2 cellular contexts compared by ENCODE assay signal in the genomic region with DNA sequence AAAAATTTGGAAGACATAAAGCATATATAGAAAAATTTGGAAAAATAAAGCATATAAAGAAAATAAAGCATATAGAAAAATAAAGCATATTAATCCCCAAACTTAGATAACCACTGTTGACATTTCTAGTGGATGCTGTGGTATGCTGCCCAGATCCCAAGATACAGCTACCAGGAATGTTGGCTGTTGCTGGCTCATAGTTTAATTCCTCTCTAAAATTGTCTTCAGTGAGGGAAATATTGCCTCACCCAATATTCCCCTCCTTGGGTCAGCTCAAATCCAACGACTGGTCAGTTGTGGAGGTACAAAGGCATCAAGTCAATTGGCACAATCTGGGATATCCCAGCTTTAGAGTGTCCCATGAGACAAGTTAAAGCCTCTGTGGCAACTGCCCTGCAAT.
TF ChIP-seq lines count a peak whose summit lies in the region.

No MANE protein-coding gene starts in this region.

TF ChIP-seq in GM23338, 12 proteins besides CTCF, POLR2A, EP300 and RAD21 (continues in another document):
- TF ChIP-seq ZNF331 (CRISPR knock-in tag; IDR thresholded peaks at IDR 0.05; ENCODE audit: low read depth) = no peak
- TF ChIP-seq CREB1 (CRISPR knock-in tag; IDR thresholded peaks at IDR 0.05; ENCODE audit: low read depth) = no peak
- TF ChIP-seq STAT1 (IDR thresholded peaks at IDR 0.05; ENCODE audit: unreplicated experiment) = no peak
- TF ChIP-seq, protein P1, sequence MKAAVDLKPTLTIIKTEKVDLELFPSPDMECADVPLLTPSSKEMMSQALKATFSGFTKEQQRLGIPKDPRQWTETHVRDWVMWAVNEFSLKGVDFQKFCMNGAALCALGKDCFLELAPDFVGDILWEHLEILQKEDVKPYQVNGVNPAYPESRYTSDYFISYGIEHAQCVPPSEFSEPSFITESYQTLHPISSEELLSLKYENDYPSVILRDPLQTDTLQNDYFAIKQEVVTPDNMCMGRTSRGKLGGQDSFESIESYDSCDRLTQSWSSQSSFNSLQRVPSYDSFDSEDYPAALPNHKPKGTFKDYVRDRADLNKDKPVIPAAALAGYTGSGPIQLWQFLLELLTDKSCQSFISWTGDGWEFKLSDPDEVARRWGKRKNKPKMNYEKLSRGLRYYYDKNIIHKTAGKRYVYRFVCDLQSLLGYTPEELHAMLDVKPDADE (IDR thresholded peaks at IDR 0.05) = no peak
- TF ChIP-seq JUNB (IDR thresholded peaks at IDR 0.05; ENCODE audit: unreplicated experiment) = no peak
- no peak for TF ChIP-seq NANOG (IDR thresholded peaks at IDR 0.05; ENCODE audit: borderline replicate concordance)
- TF ChIP-seq ZNF114 (CRISPR knock-in tag; IDR thresholded peaks at IDR 0.05) = no peak
- TF ChIP-seq POLR2AphosphoS5 (IDR thresholded peaks at IDR 0.05; ENCODE audit: low read depth) = no peak
- TF ChIP-seq EZH2phosphoT487 (IDR thresholded peaks at IDR 0.05; ENCODE audit: unreplicated experiment) = no peak
- TF ChIP-seq, protein P2, sequence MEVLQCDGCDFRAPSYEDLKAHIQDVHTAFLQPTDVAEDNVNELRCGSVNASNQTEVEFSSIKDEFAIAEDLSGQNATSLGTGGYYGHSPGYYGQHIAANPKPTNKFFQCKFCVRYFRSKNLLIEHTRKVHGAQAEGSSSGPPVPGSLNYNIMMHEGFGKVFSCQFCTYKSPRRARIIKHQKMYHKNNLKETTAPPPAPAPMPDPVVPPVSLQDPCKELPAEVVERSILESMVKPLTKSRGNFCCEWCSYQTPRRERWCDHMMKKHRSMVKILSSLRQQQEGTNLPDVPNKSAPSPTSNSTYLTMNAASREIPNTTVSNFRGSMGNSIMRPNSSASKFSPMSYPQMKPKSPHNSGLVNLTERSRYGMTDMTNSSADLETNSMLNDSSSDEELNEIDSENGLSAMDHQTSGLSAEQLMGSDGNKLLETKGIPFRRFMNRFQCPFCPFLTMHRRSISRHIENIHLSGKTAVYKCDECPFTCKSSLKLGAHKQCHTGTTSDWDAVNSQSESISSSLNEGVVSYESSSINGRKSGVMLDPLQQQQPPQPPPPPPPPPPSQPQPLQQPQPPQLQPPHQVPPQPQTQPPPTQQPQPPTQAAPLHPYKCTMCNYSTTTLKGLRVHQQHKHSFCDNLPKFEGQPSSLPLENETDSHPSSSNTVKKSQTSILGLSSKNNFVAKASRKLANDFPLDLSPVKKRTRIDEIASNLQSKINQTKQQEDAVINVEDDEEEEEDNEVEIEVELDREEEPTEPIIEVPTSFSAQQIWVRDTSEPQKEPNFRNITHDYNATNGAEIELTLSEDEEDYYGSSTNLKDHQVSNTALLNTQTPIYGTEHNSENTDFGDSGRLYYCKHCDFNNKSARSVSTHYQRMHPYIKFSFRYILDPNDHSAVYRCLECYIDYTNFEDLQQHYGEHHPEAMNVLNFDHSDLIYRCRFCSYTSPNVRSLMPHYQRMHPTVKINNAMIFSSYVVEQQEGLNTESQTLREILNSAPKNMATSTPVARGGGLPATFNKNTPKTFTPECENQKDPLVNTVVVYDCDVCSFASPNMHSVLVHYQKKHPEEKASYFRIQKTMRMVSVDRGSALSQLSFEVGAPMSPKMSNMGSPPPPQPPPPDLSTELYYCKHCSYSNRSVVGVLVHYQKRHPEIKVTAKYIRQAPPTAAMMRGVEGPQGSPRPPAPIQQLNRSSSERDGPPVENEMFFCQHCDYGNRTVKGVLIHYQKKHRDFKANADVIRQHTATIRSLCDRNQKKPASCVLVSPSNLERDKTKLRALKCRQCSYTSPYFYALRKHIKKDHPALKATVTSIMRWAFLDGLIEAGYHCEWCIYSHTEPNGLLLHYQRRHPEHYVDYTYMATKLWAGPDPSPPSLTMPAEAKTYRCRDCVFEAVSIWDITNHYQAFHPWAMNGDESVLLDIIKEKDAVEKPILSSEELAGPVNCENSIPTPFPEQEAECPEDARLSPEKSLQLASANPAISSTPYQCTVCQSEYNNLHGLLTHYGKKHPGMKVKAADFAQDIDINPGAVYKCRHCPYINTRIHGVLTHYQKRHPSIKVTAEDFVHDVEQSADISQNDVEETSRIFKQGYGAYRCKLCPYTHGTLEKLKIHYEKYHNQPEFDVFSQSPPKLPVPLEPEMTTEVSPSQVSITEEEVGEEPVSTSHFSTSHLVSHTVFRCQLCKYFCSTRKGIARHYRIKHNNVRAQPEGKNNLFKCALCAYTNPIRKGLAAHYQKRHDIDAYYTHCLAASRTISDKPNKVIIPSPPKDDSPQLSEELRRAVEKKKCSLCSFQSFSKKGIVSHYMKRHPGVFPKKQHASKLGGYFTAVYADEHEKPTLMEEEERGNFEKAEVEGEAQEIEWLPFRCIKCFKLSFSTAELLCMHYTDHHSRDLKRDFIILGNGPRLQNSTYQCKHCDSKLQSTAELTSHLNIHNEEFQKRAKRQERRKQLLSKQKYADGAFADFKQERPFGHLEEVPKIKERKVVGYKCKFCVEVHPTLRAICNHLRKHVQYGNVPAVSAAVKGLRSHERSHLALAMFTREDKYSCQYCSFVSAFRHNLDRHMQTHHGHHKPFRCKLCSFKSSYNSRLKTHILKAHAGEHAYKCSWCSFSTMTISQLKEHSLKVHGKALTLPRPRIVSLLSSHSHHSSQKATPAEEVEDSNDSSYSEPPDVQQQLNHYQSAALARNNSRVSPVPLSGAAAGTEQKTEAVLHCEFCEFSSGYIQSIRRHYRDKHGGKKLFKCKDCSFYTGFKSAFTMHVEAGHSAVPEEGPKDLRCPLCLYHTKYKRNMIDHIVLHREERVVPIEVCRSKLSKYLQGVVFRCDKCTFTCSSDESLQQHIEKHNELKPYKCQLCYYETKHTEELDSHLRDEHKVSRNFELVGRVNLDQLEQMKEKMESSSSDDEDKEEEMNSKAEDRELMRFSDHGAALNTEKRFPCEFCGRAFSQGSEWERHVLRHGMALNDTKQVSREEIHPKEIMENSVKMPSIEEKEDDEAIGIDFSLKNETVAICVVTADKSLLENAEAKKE (CRISPR knock-in tag; IDR thresholded peaks at IDR 0.05) = no peak
- TF ChIP-seq EZH2 (IDR thresholded peaks at IDR 0.05; ENCODE audit: low read depth, unreplicated experiment) = no peak

TF ChIP-seq in H1, 55 proteins besides CTCF, POLR2A, EP300 and RAD21:
- TF ChIP-seq HDAC2 (IDR thresholded peaks at IDR 0.05; ENCODE audit: borderline replicate concordance in 1 of 2, low read depth in 2 of 2, low read length in 2 of 2) = no peak
- no peak for TF ChIP-seq CEBPB (IDR thresholded peaks at IDR 0.05; ENCODE audit: low read depth, low read length)
- TF ChIP-seq KDM4A (IDR thresholded peaks at IDR 0.05; ENCODE audit: low read depth, low read length, severe bottlenecking) = no peak
- TF ChIP-seq NRF1 (IDR thresholded peaks at IDR 0.05; ENCODE audit: low read depth, low read length) = no peak
- no peak for TF ChIP-seq TCF12 (IDR thresholded peaks at IDR 0.05; ENCODE audit: low read depth, low read length)
- no peak for TF ChIP-seq BRCA1 (IDR thresholded peaks at IDR 0.05; ENCODE audit: low read depth, low read length)
- no peak for TF ChIP-seq CTBP2 (IDR thresholded peaks at IDR 0.05; ENCODE audit: borderline replicate concordance, insufficient read depth, insufficient read length, low read length)
- TF ChIP-seq SP4 (IDR thresholded peaks at IDR 0.05; ENCODE audit: low read length) = no peak
- no peak for TF ChIP-seq CHD1 (IDR thresholded peaks at IDR 0.05; ENCODE audit: low read depth, low read length)
- TF ChIP-seq SIX5 (IDR thresholded peaks at IDR 0.05; ENCODE audit: low read depth, low read length) = no peak
- TF ChIP-seq YY1 (IDR thresholded peaks at IDR 0.05; ENCODE audit: low read depth, low read length) = no peak
- TF ChIP-seq HDAC6 (IDR thresholded peaks at IDR 0.05; ENCODE audit: low read depth, low read length) = no peak
